In genomic region chr10:121080324-121080807, GRCh38 we compare ENCODE assay signal across 1 cellular context.
TF ChIP-seq lines count a peak whose summit lies in the region.

No MANE protein-coding gene starts in this region.

TF ChIP-seq in H1, 55 proteins besides CTCF, POLR2A, EP300 and RAD21 (continued from another document):
- TF ChIP-seq, protein P1, sequence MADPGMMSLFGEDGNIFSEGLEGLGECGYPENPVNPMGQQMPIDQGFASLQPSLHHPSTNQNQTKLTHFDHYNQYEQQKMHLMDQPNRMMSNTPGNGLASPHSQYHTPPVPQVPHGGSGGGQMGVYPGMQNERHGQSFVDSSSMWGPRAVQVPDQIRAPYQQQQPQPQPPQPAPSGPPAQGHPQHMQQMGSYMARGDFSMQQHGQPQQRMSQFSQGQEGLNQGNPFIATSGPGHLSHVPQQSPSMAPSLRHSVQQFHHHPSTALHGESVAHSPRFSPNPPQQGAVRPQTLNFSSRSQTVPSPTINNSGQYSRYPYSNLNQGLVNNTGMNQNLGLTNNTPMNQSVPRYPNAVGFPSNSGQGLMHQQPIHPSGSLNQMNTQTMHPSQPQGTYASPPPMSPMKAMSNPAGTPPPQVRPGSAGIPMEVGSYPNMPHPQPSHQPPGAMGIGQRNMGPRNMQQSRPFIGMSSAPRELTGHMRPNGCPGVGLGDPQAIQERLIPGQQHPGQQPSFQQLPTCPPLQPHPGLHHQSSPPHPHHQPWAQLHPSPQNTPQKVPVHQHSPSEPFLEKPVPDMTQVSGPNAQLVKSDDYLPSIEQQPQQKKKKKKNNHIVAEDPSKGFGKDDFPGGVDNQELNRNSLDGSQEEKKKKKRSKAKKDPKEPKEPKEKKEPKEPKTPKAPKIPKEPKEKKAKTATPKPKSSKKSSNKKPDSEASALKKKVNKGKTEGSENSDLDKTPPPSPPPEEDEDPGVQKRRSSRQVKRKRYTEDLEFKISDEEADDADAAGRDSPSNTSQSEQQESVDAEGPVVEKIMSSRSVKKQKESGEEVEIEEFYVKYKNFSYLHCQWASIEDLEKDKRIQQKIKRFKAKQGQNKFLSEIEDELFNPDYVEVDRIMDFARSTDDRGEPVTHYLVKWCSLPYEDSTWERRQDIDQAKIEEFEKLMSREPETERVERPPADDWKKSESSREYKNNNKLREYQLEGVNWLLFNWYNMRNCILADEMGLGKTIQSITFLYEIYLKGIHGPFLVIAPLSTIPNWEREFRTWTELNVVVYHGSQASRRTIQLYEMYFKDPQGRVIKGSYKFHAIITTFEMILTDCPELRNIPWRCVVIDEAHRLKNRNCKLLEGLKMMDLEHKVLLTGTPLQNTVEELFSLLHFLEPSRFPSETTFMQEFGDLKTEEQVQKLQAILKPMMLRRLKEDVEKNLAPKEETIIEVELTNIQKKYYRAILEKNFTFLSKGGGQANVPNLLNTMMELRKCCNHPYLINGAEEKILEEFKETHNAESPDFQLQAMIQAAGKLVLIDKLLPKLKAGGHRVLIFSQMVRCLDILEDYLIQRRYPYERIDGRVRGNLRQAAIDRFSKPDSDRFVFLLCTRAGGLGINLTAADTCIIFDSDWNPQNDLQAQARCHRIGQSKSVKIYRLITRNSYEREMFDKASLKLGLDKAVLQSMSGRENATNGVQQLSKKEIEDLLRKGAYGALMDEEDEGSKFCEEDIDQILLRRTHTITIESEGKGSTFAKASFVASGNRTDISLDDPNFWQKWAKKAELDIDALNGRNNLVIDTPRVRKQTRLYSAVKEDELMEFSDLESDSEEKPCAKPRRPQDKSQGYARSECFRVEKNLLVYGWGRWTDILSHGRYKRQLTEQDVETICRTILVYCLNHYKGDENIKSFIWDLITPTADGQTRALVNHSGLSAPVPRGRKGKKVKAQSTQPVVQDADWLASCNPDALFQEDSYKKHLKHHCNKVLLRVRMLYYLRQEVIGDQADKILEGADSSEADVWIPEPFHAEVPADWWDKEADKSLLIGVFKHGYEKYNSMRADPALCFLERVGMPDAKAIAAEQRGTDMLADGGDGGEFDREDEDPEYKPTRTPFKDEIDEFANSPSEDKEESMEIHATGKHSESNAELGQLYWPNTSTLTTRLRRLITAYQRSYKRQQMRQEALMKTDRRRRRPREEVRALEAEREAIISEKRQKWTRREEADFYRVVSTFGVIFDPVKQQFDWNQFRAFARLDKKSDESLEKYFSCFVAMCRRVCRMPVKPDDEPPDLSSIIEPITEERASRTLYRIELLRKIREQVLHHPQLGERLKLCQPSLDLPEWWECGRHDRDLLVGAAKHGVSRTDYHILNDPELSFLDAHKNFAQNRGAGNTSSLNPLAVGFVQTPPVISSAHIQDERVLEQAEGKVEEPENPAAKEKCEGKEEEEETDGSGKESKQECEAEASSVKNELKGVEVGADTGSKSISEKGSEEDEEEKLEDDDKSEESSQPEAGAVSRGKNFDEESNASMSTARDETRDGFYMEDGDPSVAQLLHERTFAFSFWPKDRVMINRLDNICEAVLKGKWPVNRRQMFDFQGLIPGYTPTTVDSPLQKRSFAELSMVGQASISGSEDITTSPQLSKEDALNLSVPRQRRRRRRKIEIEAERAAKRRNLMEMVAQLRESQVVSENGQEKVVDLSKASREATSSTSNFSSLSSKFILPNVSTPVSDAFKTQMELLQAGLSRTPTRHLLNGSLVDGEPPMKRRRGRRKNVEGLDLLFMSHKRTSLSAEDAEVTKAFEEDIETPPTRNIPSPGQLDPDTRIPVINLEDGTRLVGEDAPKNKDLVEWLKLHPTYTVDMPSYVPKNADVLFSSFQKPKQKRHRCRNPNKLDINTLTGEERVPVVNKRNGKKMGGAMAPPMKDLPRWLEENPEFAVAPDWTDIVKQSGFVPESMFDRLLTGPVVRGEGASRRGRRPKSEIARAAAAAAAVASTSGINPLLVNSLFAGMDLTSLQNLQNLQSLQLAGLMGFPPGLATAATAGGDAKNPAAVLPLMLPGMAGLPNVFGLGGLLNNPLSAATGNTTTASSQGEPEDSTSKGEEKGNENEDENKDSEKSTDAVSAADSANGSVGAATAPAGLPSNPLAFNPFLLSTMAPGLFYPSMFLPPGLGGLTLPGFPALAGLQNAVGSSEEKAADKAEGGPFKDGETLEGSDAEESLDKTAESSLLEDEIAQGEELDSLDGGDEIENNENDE (IDR thresholded peaks at IDR 0.05; ENCODE audit: insufficient replicate concordance, low read length), result no peak
- TF ChIP-seq RBBP5 (IDR thresholded peaks at IDR 0.05; ENCODE audit: borderline replicate concordance, low read depth, low read length) (no peak), ZNF274 (IDR thresholded peaks at IDR 0.05; ENCODE audit: borderline replicate concordance, extremely low read depth, low read length) (no peak), NRF1 (IDR thresholded peaks at IDR 0.05; ENCODE audit: low read depth, low read length) (no peak), TEAD4 (IDR thresholded peaks at IDR 0.05; ENCODE audit: low read depth, low read length) (no peak), JUN (IDR thresholded peaks at IDR 0.05; ENCODE audit: low read depth, low read length) (no peak), RNF2 (IDR thresholded peaks at IDR 0.05; ENCODE audit: borderline replicate concordance, low read depth, low read length, missing control alignments, poor library complexity, severe bottlenecking) (no peak), SIN3A (conservative IDR thresholded peaks at IDR 0.05 in 1 of 2, IDR thresholded peaks at IDR 0.05 in 1 of 2; ENCODE audit: low read depth in 1 of 2, low read length in 2 of 2) (no peak), SP1 (IDR thresholded peaks at IDR 0.05; ENCODE audit: low read depth, low read length) (no peak), BACH1 (IDR thresholded peaks at IDR 0.05; ENCODE audit: low read length) (no peak), SIX5 (IDR thresholded peaks at IDR 0.05; ENCODE audit: low read depth, low read length) (no peak), ASH2L (IDR thresholded peaks at IDR 0.05; ENCODE audit: low read length) (no peak)
- TF ChIP-seq, protein P2, sequence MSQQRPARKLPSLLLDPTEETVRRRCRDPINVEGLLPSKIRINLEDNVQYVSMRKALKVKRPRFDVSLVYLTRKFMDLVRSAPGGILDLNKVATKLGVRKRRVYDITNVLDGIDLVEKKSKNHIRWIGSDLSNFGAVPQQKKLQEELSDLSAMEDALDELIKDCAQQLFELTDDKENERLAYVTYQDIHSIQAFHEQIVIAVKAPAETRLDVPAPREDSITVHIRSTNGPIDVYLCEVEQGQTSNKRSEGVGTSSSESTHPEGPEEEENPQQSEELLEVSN (IDR thresholded peaks at IDR 0.05), result no peak
TF ChIP-seq in H1: peak in this region for 0.
